7 cellular contexts compared by ENCODE assay signal in the genomic region with DNA sequence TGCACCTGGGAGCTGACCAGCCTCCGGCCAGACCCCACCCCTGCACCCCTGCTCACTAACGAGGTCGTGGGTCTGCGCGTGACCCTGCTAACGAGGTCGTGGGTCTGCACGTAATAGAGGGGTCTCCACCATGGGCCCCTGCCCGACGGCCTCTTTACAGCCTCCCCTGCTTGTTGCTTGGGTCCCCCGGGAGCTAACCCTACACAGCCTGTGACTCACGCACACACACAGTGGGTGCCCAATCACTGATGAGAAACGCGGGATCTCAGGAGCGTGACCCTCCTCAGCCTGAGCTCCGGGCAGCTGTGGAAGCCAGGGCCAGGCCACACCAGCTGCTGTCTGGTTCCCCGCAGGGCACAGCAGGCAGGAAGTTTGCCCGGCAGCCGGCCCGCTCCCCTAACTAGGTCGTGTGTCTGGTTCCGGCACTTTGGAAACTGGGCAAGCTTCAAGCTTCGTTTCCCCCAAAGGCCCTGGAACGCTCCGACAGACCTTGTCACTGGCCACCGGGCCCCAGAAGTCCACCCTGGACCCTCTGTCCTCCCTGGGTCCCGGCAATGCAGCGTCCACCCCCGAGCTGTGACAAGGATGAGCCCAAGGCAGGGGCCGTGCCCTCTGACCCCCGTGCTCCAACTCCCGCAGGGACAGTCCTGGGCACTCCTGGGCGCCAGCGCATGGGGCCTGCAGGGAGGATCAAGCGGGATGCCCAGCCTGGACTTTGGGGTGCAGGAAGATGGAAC. TPM values are rescaled to one million over a fixed set of nuclear protein-coding genes. Genes with fewer than 3 reads are reported as not detected.
A peak's percentile ranks its signal among the peaks of the same experiment; 100 is the strongest.
DNase-seq lines count a peak whose midpoint lies in the region; ATAC-seq and TF ChIP-seq lines count a peak whose summit lies in the region.

No MANE protein-coding gene starts in this region.

- peaks cover 6% of the 10 kb centered on the region for H3K36me3 Mint-ChIP-seq in central memory CD8-positive, alpha-beta T cell (ENCODE audit: insufficient read depth)
- no peaks in the 10 kb centered on the region for H3K36me3 Mint-ChIP-seq in osteocyte (ENCODE audit: unreplicated experiment)

- H3K4me1 Mint-ChIP-seq in central memory CD8-positive, alpha-beta T cell: no peaks in the 10 kb centered on the region
- peaks cover 15% of the 10 kb centered on the region for H3K4me1 Mint-ChIP-seq in osteocyte (ENCODE audit: unreplicated experiment)

- DNase-seq in GM03348 (ENCODE audit: low spot score) (peak; percentile 63), NCI-H146 (lab: John Stamatoyannopoulos, UW) (peak; percentile 88), osteocyte (ENCODE audit: extremely low spot score, unreplicated experiment) (no peak), NCI-H524 treated with DMSO at 0.1 percent for 48 hours (lab: John Stamatoyannopoulos, UW) (no peak), NCI-H1694 treated with DMSO at 0.1 percent for 48 hours (lab: John Stamatoyannopoulos, UW) (no peak)
- no peak for DNase-seq in central memory CD8-positive, alpha-beta T cell (ENCODE audit: low spot score in 2 of 2)

- peak overlapping the region; percentile 42 for H3K4me3 Mint-ChIP-seq in central memory CD8-positive, alpha-beta T cell
- H3K4me3 Mint-ChIP-seq in osteocyte (ENCODE audit: unreplicated experiment): no peak overlapping the region

- no peak for TF ChIP-seq CTCF in osteocyte (IDR thresholded peaks at IDR 0.05)

- no peak for ATAC-seq in central memory CD8-positive, alpha-beta T cell (replicated peaks; ENCODE audit: extremely low read depth, poor library complexity, severe bottlenecking)
- no peak for ATAC-seq in HG02852 (IDR thresholded peaks at IDR 0.05; ENCODE audit: unreplicated experiment)

- H3K9me3 Mint-ChIP-seq in central memory CD8-positive, alpha-beta T cell: no peaks in the 10 kb centered on the region
- H3K9me3 Mint-ChIP-seq in osteocyte (ENCODE audit: unreplicated experiment): no peaks in the 10 kb centered on the region

- no peak overlapping the region for H3K27ac Mint-ChIP-seq in central memory CD8-positive, alpha-beta T cell (ENCODE audit: low read depth)
- H3K27ac Mint-ChIP-seq in osteocyte (ENCODE audit: unreplicated experiment): peak overlapping the region; percentile 70

- H3K27me3 Mint-ChIP-seq in central memory CD8-positive, alpha-beta T cell: no peaks in the 10 kb centered on the region
- no peaks in the 10 kb centered on the region for H3K27me3 Mint-ChIP-seq in osteocyte (ENCODE audit: unreplicated experiment)

RNA-seq across cellular contexts. Expression of gene PTK6, which starts 0.8 kb away (rescaled TPM):
- total RNA-seq in osteocyte: 0.13 TPM in 1 of 2 replicates, not detected in the other

RNA-seq across cellular contexts. Expression of gene SRMS, which starts 11.1 kb away (rescaled TPM):
- total RNA-seq in osteocyte: not detected in 2 replicates

RNA-seq across cellular contexts. Expression of gene PPDPF, which starts 15.8 kb away (rescaled TPM):
- total RNA-seq in osteocyte: 220 and 239 TPM in 2 replicates

RNA-seq across cellular contexts. Expression of gene FNDC11, which starts 17.6 kb away (rescaled TPM):
- 0.13 and 0.34 TPM in 2 replicates for total RNA-seq in osteocyte

RNA-seq across cellular contexts. Expression of gene EEF1A2, which starts 37.5 kb away (rescaled TPM):
- 0.56 and 0.68 TPM in 2 replicates for total RNA-seq in osteocyte

Comparison
In these comparisons a context has a peak if more than half of its experiments do, and no peak if none do; other contexts are left out.
1. DNase-seq: peak in GM03348 (single experiment) and NCI-H146 (single experiment); none in central memory CD8-positive, alpha-beta T cell (0 of 2), osteocyte (single experiment), NCI-H524 treated with DMSO at 0.1 percent for 48 hours (single experiment) and NCI-H1694 treated with DMSO at 0.1 percent for 48 hours (single experiment).